Comparison of ENCODE assay signal across 11 cellular contexts in the genomic region with DNA sequence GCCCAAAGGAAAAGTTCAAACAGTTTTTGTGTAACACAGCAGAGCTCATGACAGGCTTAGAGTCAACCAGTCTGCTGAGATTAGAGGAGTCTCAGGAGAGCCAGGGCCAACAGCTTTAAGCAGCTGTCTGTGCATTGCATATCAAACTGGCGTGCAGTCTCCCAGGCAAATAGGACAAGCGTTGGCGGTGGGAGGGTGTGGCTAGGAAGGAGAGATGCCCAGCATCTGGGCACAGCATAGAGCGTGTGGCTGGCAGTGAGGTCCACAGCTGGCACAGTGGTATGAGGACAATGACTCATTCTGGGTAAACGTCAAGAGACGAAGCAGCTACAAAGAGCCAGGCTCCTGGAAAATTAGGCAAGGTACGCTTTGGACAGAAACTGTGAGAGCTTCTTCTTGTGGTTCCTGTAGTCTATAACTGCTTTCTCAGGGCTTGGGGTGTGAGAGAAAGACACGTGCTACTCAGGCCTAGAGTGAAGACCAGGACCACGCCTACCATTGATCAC. TPM values are rescaled to one million over a fixed set of nuclear protein-coding genes. Genes with fewer than 3 reads are reported as not detected.
DNase-seq lines count a peak whose midpoint lies in the region; ATAC-seq and TF ChIP-seq lines count a peak whose summit lies in the region.
"Had no signal": no experiment of that assay in that cellular context is flagged by ENCODE, and none has a peak within 500 bp of the region (broad histone marks: within the 10 kb centered on the region; RNA-seq: fewer than 3 reads in every experiment).

No MANE protein-coding gene starts in this region.

- peaks cover 82% of the 10 kb centered on the region for H3K36me3 Mint-ChIP-seq in activated T-helper 1 cell treated with anti-CD3 and anti-CD28 coated beads, Interleukin-12 subunit alpha, Interleukin-12 subunit beta, Interleukin-2, Interleukin-4 antibody, amounts not matched to agents 30 ng/mL and 10 ng/mL and 1 ng/mL, durations not matched to agents 14 hours and 24 hours and 36 hours (ENCODE audit: low read depth)

- no peak for TF ChIP-seq POLR2A in esophagus squamous epithelium (IDR thresholded peaks at IDR 0.05)

- WGBS in esophagus squamous epithelium, 2 donors: 26 to 33% methylated on average over 7 to 9 of the region's 9 CpGs

- no peak overlapping the region for H3K4me3 ChIP-seq in left ventricle myocardium inferior
- no peak overlapping the region for H3K4me3 ChIP-seq in esophagus squamous epithelium
- H3K4me3 ChIP-seq: adrenal gland had no signal

- H3K9me3 Mint-ChIP-seq in activated T-helper 1 cell treated with anti-CD3 and anti-CD28 coated beads, Interleukin-12 subunit alpha, Interleukin-12 subunit beta, Interleukin-2, Interleukin-4 antibody, amounts not matched to agents 30 ng/mL and 10 ng/mL and 1 ng/mL, durations not matched to agents 14 hours and 24 hours and 36 hours: peaks cover 21% of the 10 kb centered on the region

- peak overlapping the region; percentile 66 for H3K27ac ChIP-seq in left ventricle myocardium inferior (replicated peaks)
- peak overlapping the region in 1 of 4 donors; percentile 29 for H3K27ac ChIP-seq in esophagus squamous epithelium
- H3K27ac ChIP-seq: adrenal gland had no signal

- DNase-seq in stimulated activated CD4-positive, alpha-beta T cell treated with anti-CD3 and anti-CD28 coated beads, Interleukin-15, amount 100 ng/mL, for 24 hours: peak; percentile 37
- DNase-seq in stimulated activated CD4-positive, alpha-beta T cell treated with anti-CD3 and anti-CD28 coated beads, Interleukin-12 subunit alpha, Interleukin-12 subunit beta, amount 100 ng/mL, for 4 hours: no peak
- DNase-seq in activated T-helper 1 cell treated with anti-CD3 and anti-CD28 coated beads, Interleukin-12 subunit alpha, Interleukin-12 subunit beta, Interleukin-2, Interleukin-4 antibody, amounts not matched to agents 30 ng/mL and 10 ng/mL and 1 ng/mL, durations not matched to agents 14 hours and 24 hours and 36 hours (ENCODE audit: low spot score): no peak
- DNase-seq in left ventricle myocardium inferior (peak; percentile 57), esophagus squamous epithelium (lab: John Stamatoyannopoulos, UW) (no peak), NCI-H187 treated with DMSO at 0.1 percent for 48 hours (lab: John Stamatoyannopoulos, UW) (no peak), NCI-H146 (lab: John Stamatoyannopoulos, UW) (no peak)
- DNase-seq: adrenal gland, DMS79, SHP77 had no signal

- no peaks in the 10 kb centered on the region for H3K27me3 Mint-ChIP-seq in activated T-helper 1 cell treated with anti-CD3 and anti-CD28 coated beads, Interleukin-12 subunit alpha, Interleukin-12 subunit beta, Interleukin-2, Interleukin-4 antibody, amounts not matched to agents 30 ng/mL and 10 ng/mL and 1 ng/mL, durations not matched to agents 14 hours and 24 hours and 36 hours (ENCODE audit: insufficient read depth)

- ATAC-seq in GM19324 (IDR thresholded peaks at IDR 0.05; ENCODE audit: low FRiP score, unreplicated experiment): no peak

- peak overlapping the region; percentile 30 for H3K4me3 Mint-ChIP-seq in activated T-helper 1 cell treated with anti-CD3 and anti-CD28 coated beads, Interleukin-12 subunit alpha, Interleukin-12 subunit beta, Interleukin-2, Interleukin-4 antibody, amounts not matched to agents 30 ng/mL and 10 ng/mL and 1 ng/mL, durations not matched to agents 14 hours and 24 hours and 36 hours

- no peak for TF ChIP-seq CTCF in left ventricle myocardium inferior (IDR thresholded peaks at IDR 0.05; ENCODE audit: borderline replicate concordance)
- TF ChIP-seq CTCF in esophagus squamous epithelium (IDR thresholded peaks at IDR 0.05): no peak

- H3K4me1 ChIP-seq in left ventricle myocardium inferior: peaks cover 37% of the 10 kb centered on the region
- peaks cover 0 to 19% (median 0%) of the 10 kb centered on the region in 3 donors for H3K4me1 ChIP-seq in esophagus squamous epithelium
- H3K4me1 ChIP-seq: adrenal gland had no signal

- H3K4me1 Mint-ChIP-seq in activated T-helper 1 cell treated with anti-CD3 and anti-CD28 coated beads, Interleukin-12 subunit alpha, Interleukin-12 subunit beta, Interleukin-2, Interleukin-4 antibody, amounts not matched to agents 30 ng/mL and 10 ng/mL and 1 ng/mL, durations not matched to agents 14 hours and 24 hours and 36 hours (ENCODE audit: low read depth): peaks cover 42% of the 10 kb centered on the region

- H3K36me3 ChIP-seq in left ventricle myocardium inferior: no peaks in the 10 kb centered on the region
- H3K36me3 ChIP-seq in esophagus squamous epithelium: no peaks in the 10 kb centered on the region
- H3K36me3 ChIP-seq: adrenal gland had no signal

- intact Hi-C loops in activated T-helper 1 cell treated with anti-CD3 and anti-CD28 coated beads, Interleukin-12 subunit alpha, Interleukin-12 subunit beta, Interleukin-2, Interleukin-4 antibody, amounts not matched to agents 30 ng/mL and 10 ng/mL and 1 ng/mL, durations not matched to agents 14 hours and 24 hours and 36 hours (cut with micrococcal nuclease): no loop called here
- intact Hi-C loops in left ventricle myocardium inferior (cut with micrococcal nuclease): loop anchor here (1.0 kb wide), 1 partner anchor 13 kb away; no protein-coding TSS in a partner anchor
- intact Hi-C loops in esophagus squamous epithelium (cut with DNase I): no loop called here

- H3K27ac Mint-ChIP-seq in activated T-helper 1 cell treated with anti-CD3 and anti-CD28 coated beads, Interleukin-12 subunit alpha, Interleukin-12 subunit beta, Interleukin-2, Interleukin-4 antibody, amounts not matched to agents 30 ng/mL and 10 ng/mL and 1 ng/mL, durations not matched to agents 14 hours and 24 hours and 36 hours: peak overlapping the region; percentile 64

- H3K27me3 ChIP-seq in left ventricle myocardium inferior (ENCODE audit: low read depth) (peaks cover 6% of the 10 kb centered on the region), esophagus squamous epithelium (peaks cover 0 to 17% (median 0%) of the 10 kb centered on the region in 4 donors)

- H3K9me3 ChIP-seq in left ventricle myocardium inferior (replicated peaks): peaks cover 14% of the 10 kb centered on the region
- H3K9me3 ChIP-seq in esophagus squamous epithelium: peaks cover 0 to 10% (median 7%) of the 10 kb centered on the region in 3 donors
- H3K9me3 ChIP-seq: adrenal gland had no signal

RNA-seq across cellular contexts. Expression of gene ZAP70, which starts 14.8 kb away (rescaled TPM):
- 302 and 313 TPM in 2 replicates for total RNA-seq in activated T-helper 1 cell treated with anti-CD3 and anti-CD28 coated beads, Interleukin-12 subunit alpha, Interleukin-12 subunit beta, Interleukin-2, Interleukin-4 antibody, amounts not matched to agents 30 ng/mL and 10 ng/mL and 1 ng/mL, durations not matched to agents 14 hours and 24 hours and 36 hours
- total RNA-seq in left ventricle myocardium inferior: 0.55 TPM
- total RNA-seq in esophagus squamous epithelium: 1 to 10 TPM; 2.2 to 7.8 (median 3.3) TPM

RNA-seq across cellular contexts. Expression of gene C2orf92, which starts 58.6 kb away (rescaled TPM):
- 16.1 and 17.2 TPM in 2 replicates for total RNA-seq in activated T-helper 1 cell treated with anti-CD3 and anti-CD28 coated beads, Interleukin-12 subunit alpha, Interleukin-12 subunit beta, Interleukin-2, Interleukin-4 antibody, amounts not matched to agents 30 ng/mL and 10 ng/mL and 1 ng/mL, durations not matched to agents 14 hours and 24 hours and 36 hours
- 1.8 TPM for total RNA-seq in left ventricle myocardium inferior
- total RNA-seq in esophagus squamous epithelium: 10 to 100 TPM in 1 of 4 donors, 1 to 10 TPM in 2, not detected in 1; 2.5 to 12.8 (median 2.5) TPM

Comparison
In these comparisons a context has a peak if more than half of its experiments do, and no peak if none do; other contexts are left out.
1. DNase-seq: peak in stimulated activated CD4-positive, alpha-beta T cell treated with anti-CD3 and anti-CD28 coated beads, Interleukin-15, amount 100 ng/mL, for 24 hours (single experiment) and left ventricle myocardium inferior (single experiment); none in stimulated activated CD4-positive, alpha-beta T cell treated with anti-CD3 and anti-CD28 coated beads, Interleukin-12 subunit alpha, Interleukin-12 subunit beta, amount 100 ng/mL, for 4 hours (single experiment), activated T-helper 1 cell treated with anti-CD3 and anti-CD28 coated beads, Interleukin-12 subunit alpha, Interleukin-12 subunit beta, Interleukin-2, Interleukin-4 antibody, amounts not matched to agents 30 ng/mL and 10 ng/mL and 1 ng/mL, durations not matched to agents 14 hours and 24 hours and 36 hours (single experiment), esophagus squamous epithelium (single experiment), NCI-H187 treated with DMSO at 0.1 percent for 48 hours (single experiment) and NCI-H146 (single experiment).
2. RNA of gene ZAP70, which starts 14.8 kb away (total RNA-seq): 302 to 313 TPM in activated T-helper 1 cell treated with anti-CD3 and anti-CD28 coated beads, Interleukin-12 subunit alpha, Interleukin-12 subunit beta, Interleukin-2, Interleukin-4 antibody, amounts not matched to agents 30 ng/mL and 10 ng/mL and 1 ng/mL, durations not matched to agents 14 hours and 24 hours and 36 hours; 2.2 to 7.8 TPM in esophagus squamous epithelium and 0.55 TPM in left ventricle myocardium inferior (single experiment); every median in the first group is over 10 times any median in the second.